In the genomic region with DNA sequence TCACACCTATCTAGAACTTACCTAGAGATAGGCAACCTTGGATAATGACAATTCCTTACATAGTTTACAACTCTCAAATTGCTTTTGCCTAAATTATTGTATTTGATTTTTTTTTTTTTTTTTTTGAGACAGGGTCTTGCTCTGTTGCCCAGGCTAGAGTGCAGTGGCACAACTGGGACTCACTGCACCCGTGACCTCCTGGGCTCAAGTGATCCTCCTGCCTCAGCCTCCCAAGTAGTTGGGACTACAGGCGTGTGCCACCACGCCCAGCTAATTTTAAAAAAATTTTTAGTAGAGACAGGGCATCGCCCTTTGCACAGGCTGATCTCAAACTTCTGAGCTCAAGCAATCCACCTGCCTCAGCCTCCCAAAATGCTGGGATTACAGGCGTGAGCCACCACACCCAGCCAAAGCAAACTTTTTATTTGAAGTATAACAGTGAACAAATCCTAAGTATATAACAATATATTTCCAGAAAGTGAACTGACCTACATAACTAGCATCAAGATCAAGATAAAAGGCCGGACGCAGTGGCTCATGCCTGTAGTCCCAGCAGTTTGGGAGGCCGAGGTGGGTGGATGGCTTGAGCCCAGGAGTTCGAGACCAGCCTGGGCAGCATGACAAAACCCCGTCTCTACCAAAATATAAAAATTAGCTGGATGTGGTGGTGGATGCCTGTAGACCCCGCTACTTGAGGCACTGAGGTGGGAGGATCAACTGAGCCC, we compare ENCODE assay signal across 11 cellular contexts. TPM values are rescaled to one million over a fixed set of nuclear protein-coding genes. Genes with fewer than 3 reads are reported as not detected.
DNase-seq lines count a peak whose midpoint lies in the region; ATAC-seq and TF ChIP-seq lines count a peak whose summit lies in the region.
"Not testable (repeated sequence)": the region's sequence is repeated elsewhere in the genome, so short reads cannot be mapped to it uniquely, and the experiment has no call there.
"Had no signal": no experiment of that assay in that cellular context is flagged by ENCODE, and none has a peak within 500 bp of the region (broad histone marks: within the 10 kb centered on the region; RNA-seq: fewer than 3 reads in every experiment).

No MANE protein-coding gene starts in this region.

- H3K4me3 Mint-ChIP-seq in activated CD4-positive, alpha-beta T cell treated with anti-CD3 and anti-CD28 coated beads, Interleukin-2, amount 10 ng/mL, durations not matched to agents 24 days and 14 days: peak overlapping the region; percentile 91
- peak overlapping the region; percentile 100 for H3K4me3 Mint-ChIP-seq in activated T-helper 1 cell treated with anti-CD3 and anti-CD28 coated beads, Interleukin-12 subunit alpha, Interleukin-12 subunit beta, Interleukin-2, Interleukin-4 antibody, amounts not matched to agents 30 ng/mL and 10 ng/mL and 1 ng/mL, durations not matched to agents 14 hours and 24 hours and 36 hours
- H3K4me3 Mint-ChIP-seq in activated naive CD8-positive, alpha-beta T cell treated with anti-CD3 and anti-CD28 coated beads, Interleukin-2, amount 50 U/mL, for 24 hours: peak overlapping the region; percentile 99
- peak overlapping the region; percentile 86 to 100 (median 94) for H3K4me3 Mint-ChIP-seq in naive thymus-derived CD4-positive, alpha-beta T cell
- peak overlapping the region; percentile 79 for H3K4me3 Mint-ChIP-seq in stimulated activated memory B cell treated with anti-CD40 and anti-IgM and Interleukin-4, amounts not matched to agents 10 μg/mL and 1 μg/mL and 100 μg/mL, for 72 hours

- not testable (repeated sequence) for H3K9me3 ChIP-seq in BLaER1 treated with 17β-estradiol and CSF1 and Interleukin-3, amounts not matched to agents 10 nM and 100 nM (replicated peaks in 1 of 11); OCI-LY3 (ENCODE audit: insufficient read depth, low read length); naive thymus-derived CD4-positive, alpha-beta T cell (ENCODE audit: control insufficient read depth in 2 of 3, low read length in 3 of 3)

- TF ChIP-seq CTCF in GM12865 (IDR thresholded peaks at IDR 0.05; ENCODE audit: insufficient read depth, low read depth, low read length, missing control alignments); OCI-LY3 (IDR thresholded peaks at IDR 0.05; ENCODE audit: low read depth, low read length): not testable (repeated sequence)

- H3K27ac Mint-ChIP-seq in activated CD4-positive, alpha-beta T cell treated with anti-CD3 and anti-CD28 coated beads, Interleukin-2, amount 10 ng/mL, durations not matched to agents 24 days and 14 days: peak overlapping the region; percentile 100
- peak overlapping the region; percentile 99 for H3K27ac Mint-ChIP-seq in activated T-helper 1 cell treated with anti-CD3 and anti-CD28 coated beads, Interleukin-12 subunit alpha, Interleukin-12 subunit beta, Interleukin-2, Interleukin-4 antibody, amounts not matched to agents 30 ng/mL and 10 ng/mL and 1 ng/mL, durations not matched to agents 14 hours and 24 hours and 36 hours
- peak overlapping the region; percentile 98 for H3K27ac Mint-ChIP-seq in activated naive CD8-positive, alpha-beta T cell treated with anti-CD3 and anti-CD28 coated beads, Interleukin-2, amount 50 U/mL, for 24 hours
- H3K27ac Mint-ChIP-seq in naive thymus-derived CD4-positive, alpha-beta T cell: peak overlapping the region; percentile 89 to 100 (median 95)
- peak overlapping the region; percentile 100 for H3K27ac Mint-ChIP-seq in stimulated activated memory B cell treated with anti-CD40 and anti-IgM and Interleukin-4, amounts not matched to agents 10 μg/mL and 1 μg/mL and 100 μg/mL, for 72 hours

- H3K4me1 ChIP-seq in BLaER1 treated with 17β-estradiol and CSF1 and Interleukin-3, amounts not matched to agents 10 nM and 100 nM: peaks cover 86 to 97% (median 91%) of the 10 kb centered on the region in 10 experiments
- H3K4me1 ChIP-seq in OCI-LY3 (ENCODE audit: low read length): peaks cover 89% of the 10 kb centered on the region
- H3K4me1 ChIP-seq in naive thymus-derived CD4-positive, alpha-beta T cell (ENCODE audit: control insufficient read depth in 2 of 2, insufficient read depth in 2 of 2, low read length in 2 of 2): peaks cover 67 to 84% of the 10 kb centered on the region in 2 donors

- H3K27ac ChIP-seq in BLaER1 treated with 17β-estradiol and CSF1 and Interleukin-3, amounts not matched to agents 10 nM and 100 nM: peak overlapping the region; percentile 14 to 100 (median 99); a peak in 21 of 22 replicates
- not testable (repeated sequence) for H3K27ac ChIP-seq in OCI-LY3 (ENCODE audit: low read length)
- peak overlapping the region; percentile 98 for H3K27ac ChIP-seq in naive thymus-derived CD4-positive, alpha-beta T cell (ENCODE audit: low read depth, low read length)

- peak overlapping the region; percentile 39 to 100 (median 95); a peak in 20 of 22 replicates for H3K9ac ChIP-seq in BLaER1 treated with 17β-estradiol and CSF1 and Interleukin-3, amounts not matched to agents 10 nM and 100 nM
- not testable (repeated sequence) for H3K9ac ChIP-seq in OCI-LY3 (ENCODE audit: low read length)

- intact Hi-C loops in activated CD4-positive, alpha-beta T cell treated with anti-CD3 and anti-CD28 coated beads, Interleukin-2, amount 10 ng/mL, durations not matched to agents 24 days and 14 days (cut with micrococcal nuclease); naive thymus-derived CD4-positive, alpha-beta T cell (cut with micrococcal nuclease): not testable (repeated sequence)
- intact Hi-C loops in activated T-helper 1 cell treated with anti-CD3 and anti-CD28 coated beads, Interleukin-12 subunit alpha, Interleukin-12 subunit beta, Interleukin-2, Interleukin-4 antibody, amounts not matched to agents 30 ng/mL and 10 ng/mL and 1 ng/mL, durations not matched to agents 14 hours and 24 hours and 36 hours (cut with micrococcal nuclease): loop anchor here (5.0 kb wide), 2 partner anchors 334 to 766 kb away; a partner anchor contains a TSS

- not testable (repeated sequence) for H3K27me3 ChIP-seq in BLaER1 treated with 17β-estradiol and CSF1 and Interleukin-3, amounts not matched to agents 10 nM and 100 nM; OCI-LY3 (ENCODE audit: low read depth, low read length); naive thymus-derived CD4-positive, alpha-beta T cell (ENCODE audit: control insufficient read depth in 2 of 2, insufficient read depth in 2 of 2, low read length in 2 of 2)

- not testable (repeated sequence) for H3K27me3 Mint-ChIP-seq in activated CD4-positive, alpha-beta T cell treated with anti-CD3 and anti-CD28 coated beads, Interleukin-2, amount 10 ng/mL, durations not matched to agents 24 days and 14 days; activated T-helper 1 cell treated with anti-CD3 and anti-CD28 coated beads, Interleukin-12 subunit alpha, Interleukin-12 subunit beta, Interleukin-2, Interleukin-4 antibody, amounts not matched to agents 30 ng/mL and 10 ng/mL and 1 ng/mL, durations not matched to agents 14 hours and 24 hours and 36 hours (ENCODE audit: insufficient read depth); activated naive CD8-positive, alpha-beta T cell treated with anti-CD3 and anti-CD28 coated beads, Interleukin-2, amount 50 U/mL, for 24 hours; naive thymus-derived CD4-positive, alpha-beta T cell; stimulated activated memory B cell treated with anti-CD40 and anti-IgM and Interleukin-4, amounts not matched to agents 10 μg/mL and 1 μg/mL and 100 μg/mL, for 72 hours

- peaks cover 15 to 41% (median 33%) of the 10 kb centered on the region in 11 experiments for H3K36me3 ChIP-seq in BLaER1 treated with 17β-estradiol and CSF1 and Interleukin-3, amounts not matched to agents 10 nM and 100 nM
- H3K36me3 ChIP-seq in OCI-LY3 (replicated peaks; ENCODE audit: low read depth, low read length): peaks cover 27% of the 10 kb centered on the region
- peaks cover 11 to 14% (median 13%) of the 10 kb centered on the region in 3 experiments for H3K36me3 ChIP-seq in naive thymus-derived CD4-positive, alpha-beta T cell (ENCODE audit: control insufficient read depth in 2 of 3, insufficient read depth in 3 of 3, low read length in 3 of 3)

- H3K79me2 ChIP-seq in OCI-LY3 (ENCODE audit: low read length): peaks cover 90% of the 10 kb centered on the region

- H3K36me3 Mint-ChIP-seq in activated CD4-positive, alpha-beta T cell treated with anti-CD3 and anti-CD28 coated beads, Interleukin-2, amount 10 ng/mL, durations not matched to agents 24 days and 14 days (ENCODE audit: low read depth): peaks cover 65% of the 10 kb centered on the region
- peaks cover 57% of the 10 kb centered on the region for H3K36me3 Mint-ChIP-seq in activated T-helper 1 cell treated with anti-CD3 and anti-CD28 coated beads, Interleukin-12 subunit alpha, Interleukin-12 subunit beta, Interleukin-2, Interleukin-4 antibody, amounts not matched to agents 30 ng/mL and 10 ng/mL and 1 ng/mL, durations not matched to agents 14 hours and 24 hours and 36 hours (ENCODE audit: low read depth)
- H3K36me3 Mint-ChIP-seq in activated naive CD8-positive, alpha-beta T cell treated with anti-CD3 and anti-CD28 coated beads, Interleukin-2, amount 50 U/mL, for 24 hours (ENCODE audit: low read depth): peaks cover 72% of the 10 kb centered on the region
- peaks cover 3 to 75% (median 17%) of the 10 kb centered on the region in 5 donors for H3K36me3 Mint-ChIP-seq in naive thymus-derived CD4-positive, alpha-beta T cell
- peaks cover 41% of the 10 kb centered on the region for H3K36me3 Mint-ChIP-seq in stimulated activated memory B cell treated with anti-CD40 and anti-IgM and Interleukin-4, amounts not matched to agents 10 μg/mL and 1 μg/mL and 100 μg/mL, for 72 hours

- CTCF ChIA-PET in naive thymus-derived CD4-positive, alpha-beta T cell (lab: Charles Lee): interaction anchor here (1.6 to 9.9 kb wide), 4 partner anchors 10 to 23 kb away, joined by 4 to 257 read pairs (median 25); a partner anchor contains a TSS

- peaks cover 71% of the 10 kb centered on the region for H3K4me1 Mint-ChIP-seq in activated CD4-positive, alpha-beta T cell treated with anti-CD3 and anti-CD28 coated beads, Interleukin-2, amount 10 ng/mL, durations not matched to agents 24 days and 14 days
- H3K4me1 Mint-ChIP-seq in activated T-helper 1 cell treated with anti-CD3 and anti-CD28 coated beads, Interleukin-12 subunit alpha, Interleukin-12 subunit beta, Interleukin-2, Interleukin-4 antibody, amounts not matched to agents 30 ng/mL and 10 ng/mL and 1 ng/mL, durations not matched to agents 14 hours and 24 hours and 36 hours (ENCODE audit: low read depth): peaks cover 74% of the 10 kb centered on the region
- H3K4me1 Mint-ChIP-seq in activated naive CD8-positive, alpha-beta T cell treated with anti-CD3 and anti-CD28 coated beads, Interleukin-2, amount 50 U/mL, for 24 hours: peaks cover 75% of the 10 kb centered on the region
- peaks cover 62 to 94% (median 76%) of the 10 kb centered on the region in 7 donors for H3K4me1 Mint-ChIP-seq in naive thymus-derived CD4-positive, alpha-beta T cell
- peaks cover 87% of the 10 kb centered on the region for H3K4me1 Mint-ChIP-seq in stimulated activated memory B cell treated with anti-CD40 and anti-IgM and Interleukin-4, amounts not matched to agents 10 μg/mL and 1 μg/mL and 100 μg/mL, for 72 hours

- H3K4me2 ChIP-seq in BLaER1 treated with 17β-estradiol and CSF1 and Interleukin-3, amounts not matched to agents 10 nM and 100 nM: peak overlapping the region; percentile 97 to 100 (median 98)
- peak overlapping the region; percentile 96; the same call in 1 of the 2 replicates for H3K4me2 ChIP-seq in OCI-LY3 (ENCODE audit: low read length)

- H3K4me3 ChIP-seq in BLaER1 treated with 17β-estradiol and CSF1 and Interleukin-3, amounts not matched to agents 10 nM and 100 nM: peak overlapping the region in 9 of 10 experiments; percentile 11 to 100 (median 53); a peak in 9 of 20 replicates
- H3K4me3 ChIP-seq in GM12865 (ENCODE audit: low read depth, low read length): peak overlapping the region; percentile 94
- not testable (repeated sequence) for H3K4me3 ChIP-seq in OCI-LY3 (ENCODE audit: low read length)
- H3K4me3 ChIP-seq in naive thymus-derived CD4-positive, alpha-beta T cell (ENCODE audit: low read length): peak overlapping the region; percentile 98

- H3K9me3 Mint-ChIP-seq in activated CD4-positive, alpha-beta T cell treated with anti-CD3 and anti-CD28 coated beads, Interleukin-2, amount 10 ng/mL, durations not matched to agents 24 days and 14 days; activated T-helper 1 cell treated with anti-CD3 and anti-CD28 coated beads, Interleukin-12 subunit alpha, Interleukin-12 subunit beta, Interleukin-2, Interleukin-4 antibody, amounts not matched to agents 30 ng/mL and 10 ng/mL and 1 ng/mL, durations not matched to agents 14 hours and 24 hours and 36 hours; activated naive CD8-positive, alpha-beta T cell treated with anti-CD3 and anti-CD28 coated beads, Interleukin-2, amount 50 U/mL, for 24 hours; naive thymus-derived CD4-positive, alpha-beta T cell; stimulated activated memory B cell treated with anti-CD40 and anti-IgM and Interleukin-4, amounts not matched to agents 10 μg/mL and 1 μg/mL and 100 μg/mL, for 72 hours: not testable (repeated sequence)

- H2AFZ ChIP-seq in OCI-LY3 (ENCODE audit: low read depth, low read length): not testable (repeated sequence)

- not testable (repeated sequence) for H4K20me1 ChIP-seq in BLaER1 treated with 17β-estradiol and CSF1 and Interleukin-3, amounts not matched to agents 10 nM and 100 nM; OCI-LY3 (ENCODE audit: insufficient read depth, low read length)

- ATAC-seq in activated naive CD8-positive, alpha-beta T cell treated with anti-CD3 and anti-CD28 coated beads, Interleukin-2, amount 50 U/mL, for 24 hours; naive thymus-derived CD4-positive, alpha-beta T cell; stimulated activated memory B cell treated with anti-CD40 and anti-IgM and Interleukin-4, amounts not matched to agents 10 μg/mL and 1 μg/mL and 100 μg/mL, for 72 hours: not testable (repeated sequence)

- POLR2A ChIA-PET in naive thymus-derived CD4-positive, alpha-beta T cell (lab: Charles Lee): interaction anchor here (1.3 to 19.0 kb wide), 4 partner anchors 7 to 76 kb away, joined by 4 to 792 read pairs (median 582); a partner anchor contains a TSS

- not testable (repeated sequence) for DNase-seq in GM12865 (ENCODE audit: low read depth); activated T-helper 1 cell treated with anti-CD3 and anti-CD28 coated beads, Interleukin-12 subunit alpha, Interleukin-12 subunit beta, Interleukin-2, Interleukin-4 antibody, amounts not matched to agents 30 ng/mL and 10 ng/mL and 1 ng/mL, durations not matched to agents 14 hours and 24 hours and 36 hours (ENCODE audit: low spot score); activated naive CD8-positive, alpha-beta T cell treated with anti-CD3 and anti-CD28 coated beads, Interleukin-2, amount 50 U/mL, for 24 hours; naive thymus-derived CD4-positive, alpha-beta T cell
- DNase-seq in activated CD4-positive, alpha-beta T cell treated with anti-CD3 and anti-CD28 coated beads, Interleukin-2, amount 10 ng/mL, durations not matched to agents 24 days and 14 days: peak; percentile 58

RNA-seq across cellular contexts. Expression of a gene that starts 10.7 kb away (rescaled TPM):
- total RNA-seq in activated CD4-positive, alpha-beta T cell treated with anti-CD3 and anti-CD28 coated beads, Interleukin-2, amount 10 ng/mL, durations not matched to agents 24 days and 14 days: 139 and 143 TPM in 2 replicates
- 138 and 142 TPM in 2 replicates for total RNA-seq in activated T-helper 1 cell treated with anti-CD3 and anti-CD28 coated beads, Interleukin-12 subunit alpha, Interleukin-12 subunit beta, Interleukin-2, Interleukin-4 antibody, amounts not matched to agents 30 ng/mL and 10 ng/mL and 1 ng/mL, durations not matched to agents 14 hours and 24 hours and 36 hours
- 10 to 100 TPM; 36.0 to 75.6 (median 62.3) TPM for total RNA-seq in naive thymus-derived CD4-positive, alpha-beta T cell
- 10 to 100 TPM; 69.4 to 91.7 TPM for polyA plus RNA-seq in naive thymus-derived CD4-positive, alpha-beta T cell

RNA-seq across cellular contexts. Expression of a gene that starts 12.7 kb away (rescaled TPM):
- 22.6 and 23.6 TPM in 2 replicates for total RNA-seq in activated CD4-positive, alpha-beta T cell treated with anti-CD3 and anti-CD28 coated beads, Interleukin-2, amount 10 ng/mL, durations not matched to agents 24 days and 14 days
- total RNA-seq in activated T-helper 1 cell treated with anti-CD3 and anti-CD28 coated beads, Interleukin-12 subunit alpha, Interleukin-12 subunit beta, Interleukin-2, Interleukin-4 antibody, amounts not matched to agents 30 ng/mL and 10 ng/mL and 1 ng/mL, durations not matched to agents 14 hours and 24 hours and 36 hours: 31.4 and 35.1 TPM in 2 replicates
- 10 to 100 TPM; 11.2 to 62.5 (median 20.5) TPM for total RNA-seq in naive thymus-derived CD4-positive, alpha-beta T cell
- polyA plus RNA-seq in naive thymus-derived CD4-positive, alpha-beta T cell: 1 to 10 TPM in 1 of 2 donors, under 1 TPM in 1; 0.20 to 1.5 TPM
- total RNA-seq: A172, MCF 10A, pulmonary artery endothelial cell had no signal
